Comparison of ENCODE assay signal across 8 cellular contexts in genomic region chr16:87489434-87490045, GRCh38. TPM values are rescaled to one million over a fixed set of nuclear protein-coding genes. Genes with fewer than 3 reads are reported as not detected.
DNase-seq lines count a peak whose midpoint lies in the region; ATAC-seq, FAIRE-seq and TF ChIP-seq lines count a peak whose summit lies in the region.

No MANE protein-coding gene starts in this region.

- no peak overlapping the region for H3K27ac ChIP-seq in BLaER1 treated with 17β-estradiol and CSF1 and Interleukin-3, amounts not matched to agents 10 nM and 100 nM
- H3K27ac ChIP-seq in neural progenitor cell (no peak overlapping the region), aorta (ENCODE audit: low read depth in 1 of 2, low read length in 2 of 2) (no peak overlapping the region)

- H3K79me2 ChIP-seq in neural progenitor cell (ENCODE audit: low read depth) = peaks cover 73% of the 10 kb centered on the region

- no peak for TF ChIP-seq CTCF in neural progenitor cell (IDR thresholded peaks at IDR 0.05)

- H3K4me1 Mint-ChIP-seq in neural progenitor cell = peaks cover 52% of the 10 kb centered on the region

- H3F3A ChIP-seq in neural progenitor cell (ENCODE audit: low read depth) = peaks cover 21% of the 10 kb centered on the region

- peaks cover 2% of the 10 kb centered on the region for H3K27me3 Mint-ChIP-seq in neural progenitor cell (ENCODE audit: insufficient read depth, low read depth)

- WGBS in aorta, 2 donors = 37 to 47% methylated on average over 6 of the region's 6 CpGs

- no peak for FAIRE-seq in GM12891 (lab: Jason Lieb, UNC)

- H4K20me1 ChIP-seq in BLaER1 treated with 17β-estradiol and CSF1 and Interleukin-3, amounts not matched to agents 10 nM and 100 nM = peaks cover 57 to 79% (median 74%) of the 10 kb centered on the region in 11 experiments
- peaks cover 75% of the 10 kb centered on the region for H4K20me1 ChIP-seq in neural progenitor cell (ENCODE audit: low read depth)

- peaks cover 0 to 9% (median under 1%) of the 10 kb centered on the region in 11 experiments; a peak in 5 of 22 replicates for H3K36me3 ChIP-seq in BLaER1 treated with 17β-estradiol and CSF1 and Interleukin-3, amounts not matched to agents 10 nM and 100 nM
- H3K36me3 ChIP-seq in NT2/D1 (ENCODE audit: insufficient read depth, insufficient read length, low read length) (peaks cover 20% of the 10 kb centered on the region), endocrine pancreas (ENCODE audit: control insufficient read depth, insufficient read depth, low read length) (no peaks in the 10 kb centered on the region), neural progenitor cell (no peaks in the 10 kb centered on the region), aorta (ENCODE audit: control insufficient read depth in 1 of 2, insufficient read depth in 2 of 2, low read length in 1 of 2) (no peaks in the 10 kb centered on the region)

- TF ChIP-seq POLR2A in GM12891 (IDR thresholded peaks at IDR 0.05; ENCODE audit: low read depth, low read length) = no peak

- H3K36me3 Mint-ChIP-seq in neural progenitor cell = peaks cover 3% of the 10 kb centered on the region

- peak overlapping the region; percentile 80 to 99 (median 89); a peak in 20 of 22 replicates for H3K4me2 ChIP-seq in BLaER1 treated with 17β-estradiol and CSF1 and Interleukin-3, amounts not matched to agents 10 nM and 100 nM
- H3K4me2 ChIP-seq in neural progenitor cell = peak overlapping the region; percentile 72

- H2AFZ ChIP-seq in neural progenitor cell (replicated peaks) = no peak overlapping the region

- H3K4me1 ChIP-seq in BLaER1 treated with 17β-estradiol and CSF1 and Interleukin-3, amounts not matched to agents 10 nM and 100 nM = peaks cover 30 to 61% (median 44%) of the 10 kb centered on the region in 10 experiments
- peaks cover 14% of the 10 kb centered on the region for H3K4me1 ChIP-seq in NT2/D1 (ENCODE audit: insufficient read depth, insufficient read length)
- H3K4me1 ChIP-seq in endocrine pancreas (ENCODE audit: control insufficient read depth, insufficient read depth, low read length) = peaks cover 10% of the 10 kb centered on the region
- H3K4me1 ChIP-seq in neural progenitor cell = peaks cover 27% of the 10 kb centered on the region
- H3K4me1 ChIP-seq in aorta (ENCODE audit: control insufficient read depth in 1 of 2, insufficient read depth in 2 of 2, low read length in 2 of 2) = peaks cover 2 to 4% of the 10 kb centered on the region in 2 donors

- H3K4me3 Mint-ChIP-seq in neural progenitor cell = peak overlapping the region; percentile 87

- H3K9ac ChIP-seq in BLaER1 treated with 17β-estradiol and CSF1 and Interleukin-3, amounts not matched to agents 10 nM and 100 nM = peak overlapping the region in 6 of 11 experiments; percentile 3 to 79 (median 70); a peak in 8 of 22 replicates
- H3K9ac ChIP-seq in NT2/D1 (ENCODE audit: insufficient read length, low read depth) (peak overlapping the region; percentile 16), endocrine pancreas (ENCODE audit: control insufficient read depth, insufficient read depth, low read length) (peak overlapping the region; percentile 16), neural progenitor cell (no peak overlapping the region)

- H3K27me3 ChIP-seq in BLaER1 treated with 17β-estradiol and CSF1 and Interleukin-3, amounts not matched to agents 10 nM and 100 nM = peaks cover 0 to 61% (median 0%) of the 10 kb centered on the region in 11 experiments; a peak in 8 of 22 replicates
- no peaks in the 10 kb centered on the region for H3K27me3 ChIP-seq in NT2/D1 (ENCODE audit: insufficient read depth, insufficient read length)
- H3K27me3 ChIP-seq in endocrine pancreas (ENCODE audit: control insufficient read depth, insufficient read depth, low read length) = no peaks in the 10 kb centered on the region
- peaks cover 13% of the 10 kb centered on the region for H3K27me3 ChIP-seq in neural progenitor cell
- H3K27me3 ChIP-seq in aorta (ENCODE audit: control insufficient read depth in 1 of 2, insufficient read depth in 2 of 2, low read length in 1 of 2) = no peaks in the 10 kb centered on the region

- no peaks in the 10 kb centered on the region for H3K9me3 Mint-ChIP-seq in neural progenitor cell

- H3K9me3 ChIP-seq in BLaER1 treated with 17β-estradiol and CSF1 and Interleukin-3, amounts not matched to agents 10 nM and 100 nM (replicated peaks in 1 of 11) = no peaks in the 10 kb centered on the region
- H3K9me3 ChIP-seq in NT2/D1 (ENCODE audit: insufficient read depth, low read length) = no peaks in the 10 kb centered on the region
- H3K9me3 ChIP-seq in endocrine pancreas (ENCODE audit: control insufficient read depth, low read length) = no peaks in the 10 kb centered on the region
- H3K9me3 ChIP-seq in neural progenitor cell (ENCODE audit: low read depth) = no peaks in the 10 kb centered on the region
- H3K9me3 ChIP-seq in aorta (ENCODE audit: control insufficient read depth, low read length) = no peaks in the 10 kb centered on the region

- no peak overlapping the region for H3K27ac Mint-ChIP-seq in neural progenitor cell

- DNase-seq in NT2/D1 (ENCODE audit: low read depth, low spot score) (no peak), neural progenitor cell (ENCODE audit: low spot score) (no peak), aorta (no peak), hepatic stellate cell (ENCODE audit: low spot score) (no peak), GM12891 (ENCODE audit: insufficient read length, low spot score) (no peak)

- intact Hi-C loops in aorta (cut with DNase I) = loop anchor here (2.0 to 5.0 kb wide), 2 partner anchors 53 to 81 kb away; no protein-coding TSS in a partner anchor

- H3K4me3 ChIP-seq in BLaER1 treated with 17β-estradiol and CSF1 and Interleukin-3, amounts not matched to agents 10 nM and 100 nM = peak overlapping the region in 5 of 10 experiments; percentile 48 to 83 (median 58); a peak in 5 of 20 replicates
- H3K4me3 ChIP-seq in NT2/D1 (ENCODE audit: insufficient read length, low read depth) (no peak overlapping the region), endocrine pancreas (ENCODE audit: control insufficient read depth, insufficient read depth, low read length) (peak overlapping the region; percentile 78), neural progenitor cell (peak overlapping the region; percentile 61), aorta (ENCODE audit: low read length in 2 of 2) (peak overlapping the region in 1 of 2 donors; percentile 38)

- no peak for ATAC-seq in HG03196 (IDR thresholded peaks at IDR 0.05; ENCODE audit: unreplicated experiment)
- no peak for ATAC-seq in aorta (ENCODE audit: low FRiP score)

TF ChIP-seq in GM12891, 5 proteins besides CTCF, POLR2A, EP300 and RAD21:
- no peak for TF ChIP-seq PAX5 (IDR thresholded peaks at IDR 0.05; ENCODE audit: insufficient read depth, low read length, severe bottlenecking)
- no peak for TF ChIP-seq TAF1 (IDR thresholded peaks at IDR 0.05; ENCODE audit: low read depth, low read length)
- TF ChIP-seq POLR2AphosphoS5 (IDR thresholded peaks at IDR 0.05; ENCODE audit: low read depth, low read length) = no peak
- TF ChIP-seq SPI1 (IDR thresholded peaks at IDR 0.05; ENCODE audit: low read depth, low read length) = no peak
- TF ChIP-seq POU2F2 (IDR thresholded peaks at IDR 0.05; ENCODE audit: low read depth, low read length) = no peak
TF ChIP-seq in GM12891: peak in this region for 0.

RNA-seq across cellular contexts. Expression of gene ZCCHC14, which starts 3.3 kb away (rescaled TPM):
- total RNA-seq in neural progenitor cell (ENCODE audit: low replicate concordance) (10.3 and 11.7 TPM in 2 replicates), aorta (10 to 100 TPM; 32.5 to 42.5 TPM)
- polyA plus RNA-seq in aorta = 10 to 100 TPM in 1 of 2 donors, 1 to 10 TPM in 1; 6.6 to 23.1 TPM
- polyA plus RNA-seq in GM12891 (2012; ENCODE audit: low read depth, missing spikeins) = 1.5 TPM
